9 cellular contexts compared by ENCODE assay signal in the genomic region with DNA sequence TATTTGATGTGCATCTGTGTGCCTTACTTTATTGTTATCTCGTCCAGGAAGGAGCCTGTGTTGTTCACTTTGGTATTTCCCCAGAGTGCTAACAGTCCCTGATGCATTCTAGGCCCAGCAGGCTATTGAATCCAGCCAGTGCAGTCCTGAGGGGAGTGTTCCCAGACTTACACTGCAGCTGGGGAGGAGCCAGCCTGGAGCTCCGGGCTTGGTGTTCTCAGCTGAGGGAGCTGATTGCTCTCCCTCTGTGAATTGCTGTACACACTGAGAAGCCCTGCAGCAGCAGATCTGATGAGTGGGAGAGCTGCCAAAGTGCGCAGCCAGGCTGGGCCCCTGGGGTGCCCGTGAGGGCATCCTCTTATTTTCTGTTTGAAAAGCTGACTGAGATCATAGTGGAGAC.
A peak's percentile ranks its signal among the peaks of the same experiment; 100 is the strongest.
DNase-seq lines count a peak whose midpoint lies in the region; ATAC-seq and TF ChIP-seq lines count a peak whose summit lies in the region.
"Had no signal": no experiment of that assay in that cellular context is flagged by ENCODE, and none has a peak within 500 bp of the region (broad histone marks: within the 10 kb centered on the region; RNA-seq: fewer than 3 reads in every experiment).

No MANE protein-coding gene starts in this region.

- no peaks in the 10 kb centered on the region for H3K27me3 Mint-ChIP-seq in CD4-positive, alpha-beta T cell

- H4K20me1 ChIP-seq in GM23248 (ENCODE audit: insufficient read depth), result no peaks in the 10 kb centered on the region

- no peak overlapping the region for H3K4me2 ChIP-seq in GM23248 (ENCODE audit: unreplicated experiment)

- H3K4me1 ChIP-seq in GM23248 (ENCODE audit: insufficient read depth), result peaks cover 3% of the 10 kb centered on the region; the same call in 1 of the 2 replicates

- H3K9me3 Mint-ChIP-seq in CD4-positive, alpha-beta T cell, result no peaks in the 10 kb centered on the region

- H3F3A ChIP-seq in GM23248 (ENCODE audit: insufficient read depth), result no peaks in the 10 kb centered on the region

- no peaks in the 10 kb centered on the region for H3K9me3 ChIP-seq in GM23248 (ENCODE audit: low read depth)
- H3K9me3 ChIP-seq in CD4-positive, alpha-beta T cell (ENCODE audit: control insufficient read depth, low read length), result no peaks in the 10 kb centered on the region

- no peaks in the 10 kb centered on the region for H3K27me3 ChIP-seq in GM23248 (replicated peaks; ENCODE audit: insufficient read depth)
- no peaks in the 10 kb centered on the region for H3K27me3 ChIP-seq in CD4-positive, alpha-beta T cell (ENCODE audit: control insufficient read depth, insufficient read depth, low read length)

- 27 to 29% methylated on average over 4 of the region's 4 CpGs for WGBS in GM23248 (ENCODE audit: low coverage in 1 of 2, low lambda C conversion rate in 2 of 2, missing lambda C conversion rate in 2 of 2), 2 experiments

- H3K27ac Mint-ChIP-seq in CD4-positive, alpha-beta T cell, result no peak overlapping the region

- H2AFZ ChIP-seq in GM23248, result no peak overlapping the region

- no peaks in the 10 kb centered on the region for H3K36me3 Mint-ChIP-seq in CD4-positive, alpha-beta T cell (ENCODE audit: low read depth)

- no peak overlapping the region for H3K9ac ChIP-seq in GM23248

- intact Hi-C loops in CD4-positive, alpha-beta T cell (cut with DNase I, micrococcal nuclease), result no loop called here

- DNase-seq in GM23248, result peak; percentile 3
- peak; percentile 61 for DNase-seq in NCI-H774 (lab: John Stamatoyannopoulos, UW)
- peak; percentile 29 to 80 for DNase-seq in foreskin fibroblast
- peak; percentile 79 for DNase-seq in occipital lobe (lab: John Stamatoyannopoulos, UW)
- no peak for DNase-seq in NOMO-1 treated with dmso at 0.1 percent for 144 hours (lab: John Stamatoyannopoulos, UW; ENCODE audit: unreplicated experiment)
- DNase-seq in CD4-positive, alpha-beta T cell, result no peak
- DNase-seq: stimulated activated naive CD4-positive, alpha-beta T cell treated with Interleukin-2 at 50 U/mL for 16 hours had no signal

- no peaks in the 10 kb centered on the region for H3K36me3 ChIP-seq in GM23248 (ENCODE audit: low read depth)

- peaks cover 9% of the 10 kb centered on the region for H3K4me1 Mint-ChIP-seq in CD4-positive, alpha-beta T cell (ENCODE audit: low read depth)

- no peaks in the 10 kb centered on the region for H3K9me2 ChIP-seq in GM23248 (ENCODE audit: insufficient read depth)

- H3K4me3 ChIP-seq in GM23248 (no peak overlapping the region), foreskin fibroblast (ENCODE audit: low read depth in 1 of 2, low read length in 2 of 2) (no peak overlapping the region)

- no peak overlapping the region for H3K27ac ChIP-seq in GM23248
- no peak overlapping the region for H3K27ac ChIP-seq in CD4-positive, alpha-beta T cell (ENCODE audit: low read depth, low read length)

- CTCF ChIA-PET in CD4-positive, alpha-beta T cell (lab: Charles Lee), result no interaction called here

- POLR2A ChIA-PET in CD4-positive, alpha-beta T cell (lab: Charles Lee), result no interaction called here

- ATAC-seq in GM21786 (IDR thresholded peaks at IDR 0.05; ENCODE audit: unreplicated experiment) (no peak), HG03521 (IDR thresholded peaks at IDR 0.05; ENCODE audit: unreplicated experiment) (no peak)
- ATAC-seq in CD4-positive, alpha-beta T cell (ENCODE audit: poor library complexity), result no peak

- in situ Hi-C loops in GM23248 (cut with MboI), result no loop called here

- no peak overlapping the region for H3K4me3 Mint-ChIP-seq in CD4-positive, alpha-beta T cell

- no peaks in the 10 kb centered on the region for H3K79me2 ChIP-seq in GM23248 (ENCODE audit: insufficient read depth)

- TF ChIP-seq CTCF in foreskin fibroblast (IDR thresholded peaks at IDR 0.05; ENCODE audit: low read depth, low read length), result no peak
- no peak for TF ChIP-seq CTCF in CD4-positive, alpha-beta T cell (IDR thresholded peaks at IDR 0.05)

Comparison
In these comparisons a context has a peak if more than half of its experiments do, and no peak if none do; other contexts are left out.
1. DNase-seq: peak in GM23248 (single experiment), NCI-H774 (single experiment), foreskin fibroblast (2 of 2) and occipital lobe (single experiment); none in NOMO-1 treated with dmso at 0.1 percent for 144 hours (single experiment) and CD4-positive, alpha-beta T cell (0 of 10).